In the genomic region with DNA sequence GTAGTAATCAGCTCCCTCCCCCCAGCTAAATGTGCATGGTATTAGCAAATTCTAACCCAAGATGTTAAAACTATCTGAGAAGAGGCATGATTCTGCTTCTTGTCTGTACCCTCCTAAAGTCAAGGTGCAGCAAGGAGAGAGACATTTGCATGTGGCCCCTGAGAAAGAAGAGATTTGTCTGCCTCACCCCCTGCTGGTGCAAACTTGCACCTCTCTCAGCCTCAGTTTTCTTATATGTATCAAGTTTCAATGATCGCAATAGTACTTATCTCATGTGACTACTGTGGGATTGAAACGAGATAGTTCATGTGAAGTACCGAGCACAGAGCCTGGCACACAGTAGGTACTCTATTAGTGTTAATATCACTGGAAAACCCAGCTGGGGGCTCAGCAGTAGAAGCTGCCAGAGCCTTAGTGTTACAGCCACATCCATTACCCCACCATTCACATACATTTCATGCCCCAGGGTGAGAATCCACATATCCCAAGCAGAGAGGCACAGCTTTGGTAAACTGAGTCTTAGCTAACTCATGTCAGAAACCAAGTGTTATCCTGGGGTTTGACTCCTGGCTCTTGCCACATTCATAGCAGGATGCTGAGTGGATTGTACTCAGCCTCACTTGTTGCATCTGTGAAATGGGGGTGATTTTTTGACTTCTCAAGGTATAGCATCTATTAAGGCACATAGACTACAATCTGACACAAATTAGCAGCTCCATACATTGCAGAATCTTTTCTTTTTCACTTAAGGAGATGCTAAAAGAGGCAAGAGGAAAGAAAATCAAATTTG, we compare ENCODE assay signal across 8 cellular contexts. TPM values are rescaled to one million over a fixed set of nuclear protein-coding genes. Genes with fewer than 3 reads are reported as not detected.
DNase-seq lines count a peak whose midpoint lies in the region; ATAC-seq and TF ChIP-seq lines count a peak whose summit lies in the region.

No MANE protein-coding gene starts in this region.

- CTCF ChIA-PET in SK-N-SH (lab: Yijun Ruan, JAX), result interaction anchor here (0.7 to 1.8 kb wide), 5 partner anchors 9 to 142 kb away, joined by 3 to 5 read pairs (median 3); no protein-coding TSS in a partner anchor

- ATAC-seq in SK-N-SH treated with all-trans-retinoic acid at 6 μM for 48 hours (no peak), HG03521 (IDR thresholded peaks at IDR 0.05; ENCODE audit: unreplicated experiment) (peak; percentile 31), left colon (no peak)
- ATAC-seq in stimulated activated naive CD8-positive, alpha-beta T cell treated with anti-CD3 and anti-CD28 coated beads, Interleukin-15, Interleukin-2, amounts not matched to agents 100 U/mL and 50 U/mL, for 24 hours, result no peak

- H3K36me3 ChIP-seq in SK-N-SH (replicated peaks in 1 of 2; ENCODE audit: control insufficient read depth in 1 of 2, insufficient read depth in 2 of 2, low read length in 1 of 2), result peaks cover 0 to 14% of the 10 kb centered on the region in 2 experiments

- H3K27me3 ChIP-seq in SK-N-SH (ENCODE audit: insufficient read depth), result no peaks in the 10 kb centered on the region

- DNase-seq in SK-N-SH (no peak), cardiac fibroblast (ENCODE audit: low read depth in 2 of 2) (no peak), substantia nigra (lab: John Stamatoyannopoulos, UW) (no peak), left colon (no peak), midbrain (lab: John Stamatoyannopoulos, UW) (no peak)
- DNase-seq in stimulated activated naive CD8-positive, alpha-beta T cell treated with anti-CD3 and anti-CD28 coated beads, Interleukin-15, Interleukin-2, amounts not matched to agents 100 U/mL and 50 U/mL, for 24 hours, result peak; percentile 49

- H3K4me2 ChIP-seq in SK-N-SH, result no peak overlapping the region

- H3K9me3 ChIP-seq in SK-N-SH, result no peaks in the 10 kb centered on the region

- no peak for TF ChIP-seq RAD21 in SK-N-SH (IDR thresholded peaks at IDR 0.05; ENCODE audit: low read length)

- 91% methylated on average over 3 of the region's 3 CpGs for WGBS in SK-N-SH (ENCODE audit: low lambda C conversion rate)

- H3K4me1 ChIP-seq in SK-N-SH (ENCODE audit: control insufficient read depth in 1 of 2, insufficient read depth in 2 of 2, low read depth in 1 of 2, low read length in 1 of 2), result peaks cover 27 to 49% of the 10 kb centered on the region in 2 experiments

- TF ChIP-seq CTCF in SK-N-SH (IDR thresholded peaks at IDR 0.05), result peak; percentile 41
- TF ChIP-seq CTCF in cardiac fibroblast (IDR thresholded peaks at IDR 0.05; ENCODE audit: low read depth, low read length), result peak; percentile 36

- H2AFZ ChIP-seq in SK-N-SH (ENCODE audit: low read depth), result no peak overlapping the region

- no peak overlapping the region for H3K9ac ChIP-seq in SK-N-SH

- H4K20me1 ChIP-seq in SK-N-SH (ENCODE audit: insufficient read depth), result peaks cover 15% of the 10 kb centered on the region

- intact Hi-C loops in left colon (cut with DNase I, micrococcal nuclease), result no loop called here

- H3K27ac ChIP-seq in SK-N-SH (ENCODE audit: low read depth in 2 of 2, low read length in 1 of 2) (peak overlapping the region in 1 of 2 experiments; percentile 96; a peak in 2 of 4 replicates), substantia nigra (ENCODE audit: low read depth, low read length, poor library complexity, severe bottlenecking) (no peak overlapping the region)

- peaks cover 61% of the 10 kb centered on the region for H3F3A ChIP-seq in SK-N-SH (replicated peaks; ENCODE audit: insufficient read depth)

- no peak for TF ChIP-seq EP300 in SK-N-SH (IDR thresholded peaks at IDR 0.05; ENCODE audit: borderline replicate concordance in 1 of 2, low read depth in 1 of 2, low read length in 1 of 2)

- POLR2A ChIA-PET in SK-N-SH (lab: Yijun Ruan, JAX), result no interaction called here

- H3K4me3 ChIP-seq in SK-N-SH (ENCODE audit: low read depth in 2 of 2, low read length in 1 of 2) (no peak overlapping the region), cardiac fibroblast (replicated peaks in 1 of 2; ENCODE audit: low read depth in 2 of 2, low read length in 2 of 2) (no peak overlapping the region)

- no peaks in the 10 kb centered on the region for H3K9me2 ChIP-seq in SK-N-SH

- H3K79me2 ChIP-seq in SK-N-SH (ENCODE audit: insufficient read depth), result peaks cover 96% of the 10 kb centered on the region

TF ChIP-seq in SK-N-SH, 30 proteins besides CTCF, POLR2A, EP300 and RAD21:
- TF ChIP-seq SMC3 (IDR thresholded peaks at IDR 0.05; ENCODE audit: low read depth, low read length) (no peak), YY1 (IDR thresholded peaks at IDR 0.05; ENCODE audit: low read depth) (no peak), GATA2 (CRISPR knock-in tag; IDR thresholded peaks at IDR 0.05) (no peak), USF2 (IDR thresholded peaks at IDR 0.05; ENCODE audit: borderline replicate concordance, low read depth, low read length) (no peak), SIN3A (IDR thresholded peaks at IDR 0.05; ENCODE audit: borderline replicate concordance, low read depth, low read length) (no peak), RFX5 (IDR thresholded peaks at IDR 0.05; ENCODE audit: low read length) (no peak), CHD2 (IDR thresholded peaks at IDR 0.05; ENCODE audit: low read length, partially characterized antibody) (no peak), JUND (IDR thresholded peaks at IDR 0.05) (no peak)
- TF ChIP-seq, protein P1, sequence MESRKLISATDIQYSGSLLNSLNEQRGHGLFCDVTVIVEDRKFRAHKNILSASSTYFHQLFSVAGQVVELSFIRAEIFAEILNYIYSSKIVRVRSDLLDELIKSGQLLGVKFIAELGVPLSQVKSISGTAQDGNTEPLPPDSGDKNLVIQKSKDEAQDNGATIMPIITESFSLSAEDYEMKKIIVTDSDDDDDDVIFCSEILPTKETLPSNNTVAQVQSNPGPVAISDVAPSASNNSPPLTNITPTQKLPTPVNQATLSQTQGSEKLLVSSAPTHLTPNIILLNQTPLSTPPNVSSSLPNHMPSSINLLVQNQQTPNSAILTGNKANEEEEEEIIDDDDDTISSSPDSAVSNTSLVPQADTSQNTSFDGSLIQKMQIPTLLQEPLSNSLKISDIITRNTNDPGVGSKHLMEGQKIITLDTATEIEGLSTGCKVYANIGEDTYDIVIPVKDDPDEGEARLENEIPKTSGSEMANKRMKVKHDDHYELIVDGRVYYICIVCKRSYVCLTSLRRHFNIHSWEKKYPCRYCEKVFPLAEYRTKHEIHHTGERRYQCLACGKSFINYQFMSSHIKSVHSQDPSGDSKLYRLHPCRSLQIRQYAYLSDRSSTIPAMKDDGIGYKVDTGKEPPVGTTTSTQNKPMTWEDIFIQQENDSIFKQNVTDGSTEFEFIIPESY (IDR thresholded peaks at IDR 0.05; ENCODE audit: borderline replicate concordance, low read depth), result no peak

TF ChIP-seq in SK-N-SH treated with all-trans-retinoic acid at 6 μM for 48 hours, 23 proteins besides CTCF, POLR2A, EP300 and RAD21 (continues in another document):
- TF ChIP-seq CREB5 (CRISPR knock-in tag; IDR thresholded peaks at IDR 0.05; ENCODE audit: low read depth) (no peak), BACH2 (CRISPR knock-in tag; IDR thresholded peaks at IDR 0.05; ENCODE audit: borderline replicate concordance) (no peak), ZFP3 (CRISPR knock-in tag; IDR thresholded peaks at IDR 0.05) (no peak), TOX (CRISPR knock-in tag; IDR thresholded peaks at IDR 0.05; ENCODE audit: borderline replicate concordance) (no peak)
- TF ChIP-seq, protein P2, sequence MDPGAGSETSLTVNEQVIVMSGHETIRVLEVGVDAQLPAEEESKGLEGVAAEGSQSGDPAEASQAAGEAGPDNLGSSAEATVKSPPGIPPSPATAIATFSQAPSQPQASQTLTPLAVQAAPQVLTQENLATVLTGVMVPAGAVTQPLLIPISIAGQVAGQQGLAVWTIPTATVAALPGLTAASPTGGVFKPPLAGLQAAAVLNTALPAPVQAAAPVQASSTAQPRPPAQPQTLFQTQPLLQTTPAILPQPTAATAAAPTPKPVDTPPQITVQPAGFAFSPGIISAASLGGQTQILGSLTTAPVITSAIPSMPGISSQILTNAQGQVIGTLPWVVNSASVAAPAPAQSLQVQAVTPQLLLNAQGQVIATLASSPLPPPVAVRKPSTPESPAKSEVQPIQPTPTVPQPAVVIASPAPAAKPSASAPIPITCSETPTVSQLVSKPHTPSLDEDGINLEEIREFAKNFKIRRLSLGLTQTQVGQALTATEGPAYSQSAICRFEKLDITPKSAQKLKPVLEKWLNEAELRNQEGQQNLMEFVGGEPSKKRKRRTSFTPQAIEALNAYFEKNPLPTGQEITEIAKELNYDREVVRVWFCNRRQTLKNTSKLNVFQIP (CRISPR knock-in tag; IDR thresholded peaks at IDR 0.05; ENCODE audit: borderline replicate concordance, low read depth), result no peak
- TF ChIP-seq, protein P3, sequence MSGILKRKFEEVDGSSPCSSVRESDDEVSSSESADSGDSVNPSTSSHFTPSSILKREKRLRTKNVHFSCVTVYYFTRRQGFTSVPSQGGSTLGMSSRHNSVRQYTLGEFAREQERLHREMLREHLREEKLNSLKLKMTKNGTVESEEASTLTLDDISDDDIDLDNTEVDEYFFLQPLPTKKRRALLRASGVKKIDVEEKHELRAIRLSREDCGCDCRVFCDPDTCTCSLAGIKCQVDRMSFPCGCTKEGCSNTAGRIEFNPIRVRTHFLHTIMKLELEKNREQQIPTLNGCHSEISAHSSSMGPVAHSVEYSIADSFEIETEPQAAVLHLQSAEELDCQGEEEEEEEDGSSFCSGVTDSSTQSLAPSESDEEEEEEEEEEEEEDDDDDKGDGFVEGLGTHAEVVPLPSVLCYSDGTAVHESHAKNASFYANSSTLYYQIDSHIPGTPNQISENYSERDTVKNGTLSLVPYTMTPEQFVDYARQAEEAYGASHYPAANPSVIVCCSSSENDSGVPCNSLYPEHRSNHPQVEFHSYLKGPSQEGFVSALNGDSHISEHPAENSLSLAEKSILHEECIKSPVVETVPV (CRISPR knock-in tag; IDR thresholded peaks at IDR 0.05), result no peak

RNA-seq across cellular contexts. Expression of gene CD44, which starts 24.9 kb away (rescaled TPM):
- 457 and 550 TPM in 2 replicates for polyA plus RNA-seq in SK-N-SH (2012; rRNA removed)
- 360 and 443 TPM in 2 replicates for polyA plus RNA-seq in SK-N-SH (2012; cell fraction: cytosol; rRNA removed)
- 271 and 426 TPM in 2 replicates for polyA plus RNA-seq in SK-N-SH (2012; cell fraction: nucleus; rRNA removed)
- total RNA-seq in left colon, result 100 to 1,000 TPM in 1 of 2 donors, 10 to 100 TPM in 1; 99.1 to 107 TPM
